8 cellular contexts compared by ENCODE assay signal in the genomic region with DNA sequence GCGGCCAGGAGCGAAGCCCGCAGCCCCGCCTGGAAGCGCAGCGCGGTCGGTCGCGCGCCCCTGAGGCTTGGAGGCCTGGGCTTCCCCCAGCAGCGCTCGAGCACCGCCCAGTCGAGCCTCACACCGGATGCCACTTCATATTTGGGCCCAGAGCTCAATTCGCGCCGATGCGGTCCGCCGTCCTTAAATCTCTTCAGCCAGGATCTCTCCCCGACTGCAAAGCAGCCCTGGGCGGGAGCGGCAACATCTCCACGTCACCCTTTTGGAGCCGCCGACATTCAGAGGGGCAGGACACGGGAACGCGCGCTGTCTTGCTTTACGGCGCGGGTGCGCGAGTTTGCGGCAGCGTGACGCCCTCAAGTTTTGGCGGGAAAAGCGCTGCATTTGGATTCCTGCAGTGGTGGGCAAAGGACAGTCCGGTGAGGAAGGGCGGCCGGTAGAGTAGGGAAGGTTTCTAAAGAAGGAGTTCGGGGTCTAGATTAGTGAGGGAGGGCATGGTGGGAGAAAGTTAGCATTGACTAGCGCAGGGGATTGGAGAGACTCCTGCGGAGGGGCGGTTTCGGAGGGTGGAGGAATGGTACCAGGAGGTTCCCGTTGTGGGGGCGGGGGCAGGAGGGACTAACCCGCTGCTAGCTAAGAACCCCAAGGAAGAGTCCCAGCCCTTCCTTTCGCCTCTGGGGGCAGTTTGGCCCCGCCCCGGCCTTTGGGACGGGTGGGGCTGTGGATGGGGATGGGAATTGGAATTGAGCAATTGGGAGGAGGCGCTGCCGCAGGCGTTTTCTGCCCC. TPM values are rescaled to one million over a fixed set of nuclear protein-coding genes. Genes with fewer than 3 reads are reported as not detected.
DNase-seq lines count a peak whose midpoint lies in the region; ATAC-seq, FAIRE-seq and TF ChIP-seq lines count a peak whose summit lies in the region.

No MANE protein-coding gene starts in this region.

- peaks cover 24% of the 10 kb centered on the region for H3K4me1 Mint-ChIP-seq in central memory CD8-positive, alpha-beta T cell

- H3K9me1 ChIP-seq in keratinocyte (ENCODE audit: control insufficient read depth, extremely low read depth, insufficient read depth, low read length) = no peaks in the 10 kb centered on the region

- peak overlapping the region; percentile 64 to 77 (median 69) for H3K4me3 ChIP-seq in keratinocyte (ENCODE audit: control insufficient read depth in 2 of 3, extremely low read depth in 1 of 3, insufficient read depth in 2 of 3, low read depth in 1 of 3, low read length in 3 of 3)

- peak overlapping the region; percentile 77 for H3K9ac ChIP-seq in keratinocyte (ENCODE audit: control insufficient read depth, extremely low read depth, insufficient read depth, low read length)

- H3K79me2 ChIP-seq in keratinocyte (ENCODE audit: control insufficient read depth, insufficient read depth, low read length) = peaks cover 8% of the 10 kb centered on the region

- dilution Hi-C loops in keratinocyte (cut with MboI; ENCODE audit: extremely low pct_ligation_motif_present, low sequenced_read_pairs) = no loop called here

- peak overlapping the region; percentile 93 for H2AFZ ChIP-seq in keratinocyte (ENCODE audit: control insufficient read depth, low read length)

- H3K36me3 Mint-ChIP-seq in central memory CD8-positive, alpha-beta T cell (ENCODE audit: insufficient read depth) = peaks cover 12% of the 10 kb centered on the region

- no peak for TF ChIP-seq CTCF in keratinocyte (optimal IDR thresholded peaks at IDR 0.05 in 1 of 3, IDR thresholded peaks at IDR 0.05 in 1 of 3, conservative IDR thresholded peaks at IDR 0.05 in 1 of 3; ENCODE audit: extremely low read depth in 1 of 3, insufficient read depth in 2 of 3, low read length in 3 of 3)

- DNase-seq in AG08396 (ENCODE audit: low spot score) (peak; percentile 88), NCI-H2227 (lab: John Stamatoyannopoulos, UW; ENCODE audit: unreplicated experiment) (peak; percentile 94), keratinocyte (ENCODE audit: low read depth, low spot score) (peak; percentile 68)
- peak; percentile 70 for DNase-seq in activated CD4-positive, CD25-positive, alpha-beta regulatory T cell treated with anti-CD3 and anti-CD28 coated beads, Interleukin-2, amount 50 U/mL, for 16 hours (ENCODE audit: low read depth, low spot score)
- DNase-seq in central memory CD8-positive, alpha-beta T cell (ENCODE audit: low spot score in 2 of 2) = peak; percentile 71 to 72
- peak; percentile 82 to 88 (median 85) for DNase-seq in stimulated activated CD4-positive, alpha-beta T cell treated with anti-CD3 and anti-CD28 coated beads, Interleukin-12 subunit alpha, Interleukin-12 subunit beta, amount 100 ng/mL, for 48 hours (ENCODE audit: low read depth in 2 of 3, low spot score in 1 of 3)

- no peaks in the 10 kb centered on the region for H3K9me3 Mint-ChIP-seq in central memory CD8-positive, alpha-beta T cell

- H4K20me1 ChIP-seq in keratinocyte (ENCODE audit: control insufficient read depth, extremely low read depth, insufficient read depth, low read length) = no peaks in the 10 kb centered on the region

- H3K4me2 ChIP-seq in keratinocyte (ENCODE audit: control insufficient read depth, extremely low read depth, insufficient read depth, low read depth, low read length) = peak overlapping the region; percentile 94

- peaks cover 5 to 13% of the 10 kb centered on the region in 2 experiments for H3K36me3 ChIP-seq in keratinocyte (ENCODE audit: control insufficient read depth in 2 of 2, extremely low read depth in 1 of 2, insufficient read depth in 2 of 2, low read length in 2 of 2)

- H3K9me3 ChIP-seq in keratinocyte (ENCODE audit: control insufficient read depth, low read depth, low read length) = no peaks in the 10 kb centered on the region

- no peaks in the 10 kb centered on the region for H3K27me3 Mint-ChIP-seq in central memory CD8-positive, alpha-beta T cell

- peak overlapping the region; percentile 88 for H3K4me3 Mint-ChIP-seq in central memory CD8-positive, alpha-beta T cell

- peak overlapping the region; percentile 75 for H3K27ac ChIP-seq in keratinocyte (ENCODE audit: control insufficient read depth, insufficient read depth, low read length)

- ATAC-seq in GM18907 (IDR thresholded peaks at IDR 0.05; ENCODE audit: unreplicated experiment) = peak; percentile 89
- peak; percentile 87 for ATAC-seq in HG03159 (IDR thresholded peaks at IDR 0.05; ENCODE audit: unreplicated experiment)
- peak; percentile 91 for ATAC-seq in central memory CD8-positive, alpha-beta T cell (replicated peaks; ENCODE audit: extremely low read depth, poor library complexity, severe bottlenecking)

- no peak for FAIRE-seq in keratinocyte (lab: Jason Lieb, UNC)

- H3K27ac Mint-ChIP-seq in central memory CD8-positive, alpha-beta T cell (ENCODE audit: low read depth) = peak overlapping the region; percentile 90

- H3K4me1 ChIP-seq in keratinocyte (ENCODE audit: control insufficient read depth, extremely low read depth, insufficient read depth, low read length) = peaks cover 28% of the 10 kb centered on the region

- no peaks in the 10 kb centered on the region for H3K27me3 ChIP-seq in keratinocyte (ENCODE audit: control insufficient read depth, extremely low read depth, insufficient read depth, low read length)

RNA-seq across cellular contexts. Expression of gene CHEK1, which starts 0.8 kb away (rescaled TPM):
- polyA plus RNA-seq in keratinocyte = 13.4 to 38.2 TPM (median 25.8 TPM) in 3 replicates
- polyA plus RNA-seq in keratinocyte (2011; ENCODE audit: low read depth) = 2.6 TPM
- polyA plus RNA-seq in keratinocyte (2011; cell fraction: cytosol; rRNA removed) = 13.2 and 19.0 TPM in 2 replicates
- polyA plus RNA-seq in keratinocyte (2011; cell fraction: nucleus; rRNA removed) = 12.3 and 14.5 TPM in 2 replicates
- polyA plus RNA-seq in keratinocyte (2012; ENCODE audit: low replicate concordance) = 1.7 and 26.0 TPM in 2 replicates
- polyA minus RNA-seq in keratinocyte = 7.1 to 21.9 TPM (median 7.5 TPM) in 3 replicates
- polyA minus RNA-seq in keratinocyte (2011; cell fraction: cytosol; rRNA and poly(A)+ RNA removed) = 10.6 TPM
- polyA minus RNA-seq in keratinocyte (2011; cell fraction: nucleus; rRNA and poly(A)+ RNA removed) = 8.1 and 18.7 TPM in 2 replicates

RNA-seq across cellular contexts. Expression of gene STT3A, which starts 33.1 kb away (rescaled TPM):
- 183 to 221 TPM (median 214 TPM) in 3 replicates for polyA plus RNA-seq in keratinocyte
- polyA plus RNA-seq in keratinocyte (2011; ENCODE audit: low read depth) = 41.4 TPM
- 63.8 and 98.5 TPM in 2 replicates for polyA plus RNA-seq in keratinocyte (2011; cell fraction: cytosol; rRNA removed)
- 217 and 230 TPM in 2 replicates for polyA plus RNA-seq in keratinocyte (2011; cell fraction: nucleus; rRNA removed)
- 50.5 and 153 TPM in 2 replicates for polyA plus RNA-seq in keratinocyte (2012; ENCODE audit: low replicate concordance)
- polyA minus RNA-seq in keratinocyte = 366 to 686 TPM (median 640 TPM) in 3 replicates
- polyA minus RNA-seq in keratinocyte (2011; cell fraction: cytosol; rRNA and poly(A)+ RNA removed) = 113 TPM
- polyA minus RNA-seq in keratinocyte (2011; cell fraction: nucleus; rRNA and poly(A)+ RNA removed) = 394 and 505 TPM in 2 replicates

RNA-seq across cellular contexts. Expression of gene ACRV1, which starts 54.9 kb away (rescaled TPM):
- not detected in 3 replicates for polyA plus RNA-seq in keratinocyte
- not detected for polyA plus RNA-seq in keratinocyte (2011; ENCODE audit: low read depth)
- polyA plus RNA-seq in keratinocyte (2011; cell fraction: cytosol; rRNA removed) = not detected in 2 replicates
- not detected in 2 replicates for polyA plus RNA-seq in keratinocyte (2011; cell fraction: nucleus; rRNA removed)
- polyA plus RNA-seq in keratinocyte (2012; ENCODE audit: low replicate concordance) = 0.13 TPM in 1 of 2 replicates, not detected in the other
- polyA minus RNA-seq in keratinocyte = not detected in 3 replicates
- not detected for polyA minus RNA-seq in keratinocyte (2011; cell fraction: cytosol; rRNA and poly(A)+ RNA removed)
- polyA minus RNA-seq in keratinocyte (2011; cell fraction: nucleus; rRNA and poly(A)+ RNA removed) = not detected in 2 replicates

RNA-seq across cellular contexts. Expression of gene EI24, which starts 56.5 kb away (rescaled TPM):
- 215 to 307 TPM (median 263 TPM) in 3 replicates for polyA plus RNA-seq in keratinocyte
- polyA plus RNA-seq in keratinocyte (2011; ENCODE audit: low read depth) = 74.4 TPM
- 212 and 329 TPM in 2 replicates for polyA plus RNA-seq in keratinocyte (2011; cell fraction: cytosol; rRNA removed)
- 71.5 and 88.2 TPM in 2 replicates for polyA plus RNA-seq in keratinocyte (2011; cell fraction: nucleus; rRNA removed)
- polyA plus RNA-seq in keratinocyte (2012; ENCODE audit: low replicate concordance) = 104 and 170 TPM in 2 replicates
- polyA minus RNA-seq in keratinocyte = 119 to 245 TPM (median 243 TPM) in 3 replicates
- polyA minus RNA-seq in keratinocyte (2011; cell fraction: cytosol; rRNA and poly(A)+ RNA removed) = 125 TPM
- 37.5 and 49.4 TPM in 2 replicates for polyA minus RNA-seq in keratinocyte (2011; cell fraction: nucleus; rRNA and poly(A)+ RNA removed)

Comparison
In these comparisons a context has a peak if more than half of its experiments do, and no peak if none do; other contexts are left out.
1. Peak in every context shown above with its lines: DNase-seq, ATAC-seq, H3K4me3 ChIP-seq and H3K27ac ChIP-seq.